ENCODE assay signal across 17 cellular contexts in genomic region chr17:78689029-78689428, GRCh38.
DNase-seq lines count a peak whose midpoint lies in the region; ATAC-seq and TF ChIP-seq lines count a peak whose summit lies in the region.
"Had no signal": no experiment of that assay in that cellular context is flagged by ENCODE, and none has a peak within 500 bp of the region (broad histone marks: within the 10 kb centered on the region; RNA-seq: fewer than 3 reads in every experiment).

No MANE protein-coding gene starts in this region.

- H3K27me3 Mint-ChIP-seq in T-helper 17 cell: no peaks in the 10 kb centered on the region
- H3K27me3 Mint-ChIP-seq: CD8-positive, alpha-beta memory T cell had no signal

- no peak overlapping the region for H3K4me3 Mint-ChIP-seq in T-helper 17 cell
- H3K4me3 Mint-ChIP-seq: CD8-positive, alpha-beta memory T cell had no signal

- H3K27ac ChIP-seq in DND-41 (ENCODE audit: low read length) (no peak overlapping the region), hepatocyte (no peak overlapping the region), stomach (no peak overlapping the region), prostate gland (no peak overlapping the region)
- H3K27ac ChIP-seq: epithelial cell of prostate, neutrophil, spleen, testis had no signal

- H3K4me1 Mint-ChIP-seq in T-helper 17 cell: peaks cover 19% of the 10 kb centered on the region

- no peaks in the 10 kb centered on the region for H3K27me3 ChIP-seq in DND-41 (ENCODE audit: insufficient read depth, low read length, poor library complexity)
- H3K27me3 ChIP-seq in hepatocyte: no peaks in the 10 kb centered on the region
- H3K27me3 ChIP-seq in stomach: no peaks in the 10 kb centered on the region
- H3K27me3 ChIP-seq in prostate gland (replicated peaks; ENCODE audit: insufficient read depth): no peaks in the 10 kb centered on the region
- H3K27me3 ChIP-seq: neutrophil, spleen, testis had no signal

- H3K36me3 ChIP-seq in DND-41 (ENCODE audit: insufficient read depth, low read length): peaks cover 16% of the 10 kb centered on the region
- no peaks in the 10 kb centered on the region for H3K36me3 ChIP-seq in hepatocyte (replicated peaks; ENCODE audit: insufficient read depth, low read depth)
- H3K36me3 ChIP-seq in stomach: peaks cover 55 to 94% (median 90%) of the 10 kb centered on the region in 4 donors
- H3K36me3 ChIP-seq in prostate gland: peaks cover 5% of the 10 kb centered on the region in 2 donors

- WGBS in hepatocyte (ENCODE audit: low lambda C conversion rate, missing lambda C conversion rate): 92% methylated on average over 2 of the region's 2 CpGs
- WGBS in stomach, 5 donors: 91 to 96% (median 93%) methylated on average over 2 of the region's 2 CpGs
- WGBS in prostate gland: 94% methylated on average over 2 of the region's 2 CpGs

- H3K4me3 ChIP-seq in DND-41 (ENCODE audit: low read depth in 1 of 2, low read length in 2 of 2) (no peak overlapping the region), hepatocyte (no peak overlapping the region), stomach (no peak overlapping the region), prostate gland (no peak overlapping the region)
- H3K4me3 ChIP-seq: spleen, testis had no signal

- H3K9me3 ChIP-seq in DND-41 (ENCODE audit: insufficient read depth, low read length, severe bottlenecking) (no peaks in the 10 kb centered on the region), T-helper 17 cell (ENCODE audit: control insufficient read depth, low read length, poor library complexity, severe bottlenecking) (no peaks in the 10 kb centered on the region), hepatocyte (ENCODE audit: low read depth) (no peaks in the 10 kb centered on the region), stomach (no peaks in the 10 kb centered on the region), prostate gland (no peaks in the 10 kb centered on the region)
- H3K9me3 ChIP-seq: neutrophil, spleen, testis had no signal

- H3K4me1 ChIP-seq in DND-41 (ENCODE audit: insufficient read depth, low read length) (no peaks in the 10 kb centered on the region), hepatocyte (ENCODE audit: insufficient read depth) (no peaks in the 10 kb centered on the region), stomach (no peaks in the 10 kb centered on the region), prostate gland (replicated peaks) (no peaks in the 10 kb centered on the region)
- H3K4me1 ChIP-seq: spleen, testis had no signal

- H3K9me2 ChIP-seq in hepatocyte (replicated peaks; ENCODE audit: insufficient read depth): no peaks in the 10 kb centered on the region

- no peak for DNase-seq in DND-41
- DNase-seq in T-helper 17 cell: no peak
- DNase-seq in hepatocyte (ENCODE audit: low spot score): no peak
- no peak for DNase-seq in stomach
- DNase-seq in prostate gland (ENCODE audit: low spot score): no peak
- no peak for DNase-seq in 8988T
- DNase-seq: caudate nucleus; CD8-positive, alpha-beta memory T cell; GF-D8; NCI-H1105; NCI-H446; spleen; testis had no signal

- H4K20me1 ChIP-seq in DND-41 (ENCODE audit: insufficient read depth, low read length): no peaks in the 10 kb centered on the region
- no peaks in the 10 kb centered on the region for H4K20me1 ChIP-seq in hepatocyte (ENCODE audit: insufficient read depth, poor library complexity, severe bottlenecking)

- H3K79me2 ChIP-seq in DND-41 (ENCODE audit: insufficient read depth, low read length) (no peaks in the 10 kb centered on the region), hepatocyte (no peaks in the 10 kb centered on the region)

- TF ChIP-seq POLR2A in stomach (IDR thresholded peaks at IDR 0.05): no peak
- no peak for TF ChIP-seq POLR2A in prostate gland (IDR thresholded peaks at IDR 0.05)

- TF ChIP-seq EP300 in stomach (IDR thresholded peaks at IDR 0.05): no peak

- H3K4me2 ChIP-seq in DND-41 (ENCODE audit: insufficient read depth, low read length) (no peak overlapping the region), hepatocyte (no peak overlapping the region)

- no peak overlapping the region for H2AFZ ChIP-seq in DND-41 (ENCODE audit: low read depth, low read length)
- no peak overlapping the region for H2AFZ ChIP-seq in hepatocyte

- no peak overlapping the region for H3K9ac ChIP-seq in DND-41 (ENCODE audit: low read depth, low read length)

- TF ChIP-seq CTCF in DND-41 (IDR thresholded peaks at IDR 0.05; ENCODE audit: borderline replicate concordance, extremely low read depth, low read length, poor library complexity, severe bottlenecking) (peak; percentile 37), GM12874 (IDR thresholded peaks at IDR 0.05; ENCODE audit: insufficient read depth, low read depth, low read length) (peak; percentile 50; the same call in 1 of the 2 replicates), hepatocyte (IDR thresholded peaks at IDR 0.05; ENCODE audit: poor library complexity) (peak; percentile 6), stomach (IDR thresholded peaks at IDR 0.05) (no peak), prostate gland (IDR thresholded peaks at IDR 0.05) (peak in 1 of 4 experiments; percentile 6)

- intact Hi-C loops in stomach (cut with DNase I; ENCODE audit: low total_unique reads) (no loop called here), prostate gland (cut with DNase I) (no loop called here)

- H3K36me3 Mint-ChIP-seq in T-helper 17 cell (ENCODE audit: low read depth): peaks cover 15% of the 10 kb centered on the region

- peak overlapping the region; percentile 85 for H3K27ac Mint-ChIP-seq in T-helper 17 cell

- ATAC-seq in DND-41 (ENCODE audit: insufficient read depth, low read depth) (no peak), T-helper 17 cell (peak; percentile 43)
- ATAC-seq: Panc1 had no signal

Comparison
In these comparisons a context has a peak if more than half of its experiments do, and no peak if none do; other contexts are left out.
1. CTCF ChIP-seq: peak in DND-41 (single experiment), GM12874 (single experiment) and hepatocyte (single experiment); none in stomach (0 of 7).